ENCODE assay signal across 8 cellular contexts in genomic region chr6:158999669-159000403, GRCh38. TPM values are rescaled to one million over a fixed set of nuclear protein-coding genes. Genes with fewer than 3 reads are reported as not detected.
DNase-seq lines count a peak whose midpoint lies in the region; ATAC-seq, FAIRE-seq and TF ChIP-seq lines count a peak whose summit lies in the region.

RSPH3 (minus strand) TSS chr6:159000202; CDS start chr6:158999550, 652 bp downstream.

- H3K4me2 ChIP-seq in BLaER1 = peak within 1 kb of the TSS; percentile 89

- intact Hi-C loops in colonic mucosa (cut with DNase I) = no loop called here

- DNase-seq in GM19239 (ENCODE audit: insufficient read length, low spot score) (peak; percentile 91), NCI-H510A treated with DMSO at 0.1 percent for 48 hours (lab: John Stamatoyannopoulos, UW) (peak; percentile 91), colonic mucosa (peak; percentile 97)
- DNase-seq in activated CD4-positive, alpha-beta T cell treated with anti-CD3 and anti-CD28 coated beads for 4 hours = peak; percentile 88 to 92
- DNase-seq in stimulated activated CD4-positive, alpha-beta T cell treated with anti-CD3 and anti-CD28 coated beads, Interleukin-1b, Interleukin-23, amount 100 ng/mL, for 24 hours (ENCODE audit: low read depth in 4 of 4, low spot score in 1 of 4) = peak; percentile 78 to 91 (median 84)

- H3K9me3 ChIP-seq in BLaER1 (no peaks in the 10 kb centered on the region), colonic mucosa (no peaks in the 10 kb centered on the region)

- H3K4me3 ChIP-seq in BLaER1 (peak within 1 kb of the TSS; percentile 81), colonic mucosa (peak within 1 kb of the TSS; percentile 83)

- H3K27ac ChIP-seq in BLaER1 (peak within 1 kb of the TSS; percentile 73), colonic mucosa (peak within 1 kb of the TSS; percentile 82), layer of hippocampus (ENCODE audit: low read depth, low read length) (peak within 1 kb of the TSS; percentile 72)

- ATAC-seq in HG03442 (IDR thresholded peaks at IDR 0.05; ENCODE audit: unreplicated experiment) = peak; percentile 88

- H3K36me3 ChIP-seq in BLaER1 (no peaks in the 10 kb centered on the region), colonic mucosa (no peaks in the 10 kb centered on the region)

- TF ChIP-seq CTCF in colonic mucosa (IDR thresholded peaks at IDR 0.05) = no peak

- H3K9ac ChIP-seq in BLaER1 (peak within 1 kb of the TSS; percentile 79), colonic mucosa (ENCODE audit: low read depth in 2 of 2, low read length in 2 of 2) (peak within 1 kb of the TSS; percentile 69 to 73)

- peak; percentile 94 for FAIRE-seq in GM19239 (lab: Jason Lieb, UNC)

- H3K27me3 ChIP-seq in BLaER1 = no peaks in the 10 kb centered on the region
- no peaks in the 10 kb centered on the region for H3K27me3 ChIP-seq in colonic mucosa
- H3K27me3 ChIP-seq in layer of hippocampus (ENCODE audit: control insufficient read depth, insufficient read depth, low read length) = no peaks in the 10 kb centered on the region

- no peaks in the 10 kb centered on the region for H4K20me1 ChIP-seq in BLaER1

- H3K4me1 ChIP-seq in BLaER1 = peaks cover 20% of the 10 kb centered on the region
- H3K4me1 ChIP-seq in colonic mucosa = no peaks in the 10 kb centered on the region

RNA-seq across cellular contexts. Expression of gene RSPH3, which starts in this region (rescaled TPM):
- 10 to 100 TPM; 17.5 to 19.8 TPM for total RNA-seq in colonic mucosa

Comparison
In these comparisons a context has a peak if more than half of its experiments do, and no peak if none do; other contexts are left out.
1. Peak in every context shown above with its lines: DNase-seq, ATAC-seq, H3K4me3 ChIP-seq and H3K27ac ChIP-seq.